ENCODE assay signal across 27 cellular contexts in genomic region chr12:14991069-14991468, GRCh38. TPM values are rescaled to one million over a fixed set of nuclear protein-coding genes. Genes with fewer than 3 reads are reported as not detected.
"Had no signal": no experiment of that assay in that cellular context is flagged by ENCODE, and none has a peak within 500 bp of the region (broad histone marks: within the 10 kb centered on the region; RNA-seq: fewer than 3 reads in every experiment).

No MANE protein-coding gene starts in this region.

- DNase-seq: activated CD4-positive, alpha-beta T cell treated with anti-CD3 and anti-CD28 coated beads, Interleukin-2, amount 50 U/mL, for 48 hours; activated CD8-positive, alpha-beta memory T cell treated with anti-CD3 and anti-CD28 coated beads, Interleukin-2, amount 10 ng/mL, durations not matched to agents 7 days and 5 days; activated naive CD4-positive, alpha-beta T cell treated with anti-CD3 and anti-CD28 coated beads for 36 hours; activated naive CD8-positive, alpha-beta T cell treated with anti-CD3 and anti-CD28 coated beads, Interleukin-2, amount 50 U/mL, for 24 hours; activated T-cell treated with anti-CD3 and anti-CD28 coated beads, Interleukin-2, amount 50 U/mL, for 1 hour; aorta; dorsolateral prefrontal cortex; endodermal cell; gastrocnemius medialis; heart left ventricle; immature natural killer cell; mesenchymal stem cell; nucleus accumbens; posterior cingulate gyrus; stimulated activated CD4-positive, alpha-beta T cell treated with anti-CD3 and anti-CD28 coated beads, Interleukin-2, amount 100 ng/mL, for 48 hours; stimulated activated naive CD4-positive, alpha-beta T cell treated with Interleukin-2 at 50 U/mL for 16 hours; substantia nigra; uterus had no signal

- H3K9me3 ChIP-seq: gastrocnemius medialis, right atrium auricular region, uterus had no signal

- H3K4me3 Mint-ChIP-seq: activated CD8-positive, alpha-beta memory T cell treated with anti-CD3 and anti-CD28 coated beads, Interleukin-2, amount 10 ng/mL, durations not matched to agents 7 days and 5 days; activated naive CD4-positive, alpha-beta T cell treated with anti-CD3 and anti-CD28 coated beads for 36 hours; activated naive CD8-positive, alpha-beta T cell treated with anti-CD3 and anti-CD28 coated beads, Interleukin-2, amount 50 U/mL, for 24 hours; endodermal cell; immature natural killer cell; nephron had no signal

- H3K36me3 ChIP-seq: gastrocnemius medialis, heart left ventricle, right atrium auricular region, tibial nerve, uterus had no signal

- H3K4me3 ChIP-seq: dorsolateral prefrontal cortex, gastrocnemius medialis, heart left ventricle, right atrium auricular region, tibial nerve, uterus had no signal

- ATAC-seq: activated CD8-positive, alpha-beta memory T cell treated with anti-CD3 and anti-CD28 coated beads, Interleukin-2, amount 10 ng/mL, durations not matched to agents 7 days and 5 days; activated naive CD8-positive, alpha-beta T cell treated with anti-CD3 and anti-CD28 coated beads, Interleukin-2, amount 50 U/mL, for 24 hours; gastrocnemius medialis; heart left ventricle had no signal

- H3K27ac ChIP-seq: dorsolateral prefrontal cortex, gastrocnemius medialis, heart left ventricle, right atrium auricular region, tibial nerve, uterus had no signal

- H3K27ac Mint-ChIP-seq: activated CD8-positive, alpha-beta memory T cell treated with anti-CD3 and anti-CD28 coated beads, Interleukin-2, amount 10 ng/mL, durations not matched to agents 7 days and 5 days; activated naive CD4-positive, alpha-beta T cell treated with anti-CD3 and anti-CD28 coated beads for 36 hours; activated naive CD8-positive, alpha-beta T cell treated with anti-CD3 and anti-CD28 coated beads, Interleukin-2, amount 50 U/mL, for 24 hours; activated T-helper 2 cell treated with anti-CD3 and anti-CD28 coated beads, Interferon-gamma antibody, Interleukin-2, Interleukin-4, amounts not matched to agents 10 μg/mL and 5 μg/mL and 100 μg/mL, durations not matched to agents 14 hours and 24 hours and 36 hours; endodermal cell; immature natural killer cell; nephron had no signal

- H3K4me1 Mint-ChIP-seq: endodermal cell had no signal

- H3K9me3 Mint-ChIP-seq: immature natural killer cell had no signal

- H3K27me3 ChIP-seq: dorsolateral prefrontal cortex, gastrocnemius medialis, heart left ventricle, right atrium auricular region, tibial nerve, uterus had no signal

- H3K4me1 ChIP-seq: gastrocnemius medialis, right atrium auricular region, uterus had no signal

- H3K27me3 Mint-ChIP-seq: activated naive CD8-positive, alpha-beta T cell treated with anti-CD3 and anti-CD28 coated beads, Interleukin-2, amount 50 U/mL, for 24 hours had no signal

- FAIRE-seq: bronchial epithelial cell had no signal

- H3K36me3 Mint-ChIP-seq: immature natural killer cell had no signal

RNA-seq across cellular contexts. Expression of gene PDE6H, which starts 18.2 kb away (rescaled TPM):
- total RNA-seq: activated CD8-positive, alpha-beta memory T cell treated with anti-CD3 and anti-CD28 coated beads, Interleukin-2, amount 10 ng/mL, durations not matched to agents 7 days and 5 days; activated naive CD4-positive, alpha-beta T cell treated with anti-CD3 and anti-CD28 coated beads for 36 hours; activated T-helper 2 cell treated with anti-CD3 and anti-CD28 coated beads, Interferon-gamma antibody, Interleukin-2, Interleukin-4, amounts not matched to agents 10 μg/mL and 5 μg/mL and 100 μg/mL, durations not matched to agents 14 hours and 24 hours and 36 hours; aorta; bronchial epithelial cell; chondrocyte; endodermal cell; epithelial cell of proximal tubule; gastrocnemius medialis; heart left ventricle; liver; right atrium auricular region; skeletal muscle tissue; tibial nerve; uterus had no signal

RNA-seq across cellular contexts. Expression of gene ERP27, which starts 52.7 kb away (rescaled TPM):
- total RNA-seq: bronchial epithelial cell, skeletal muscle tissue, tibial nerve had no signal
